Comparison of ENCODE assay signal across 10 cellular contexts in genomic region chr19:2040647-2041435, GRCh38. TPM values are rescaled to one million over a fixed set of nuclear protein-coding genes. Genes with fewer than 3 reads are reported as not detected.
DNase-seq lines count a peak whose midpoint lies in the region; ATAC-seq, FAIRE-seq and TF ChIP-seq lines count a peak whose summit lies in the region.
"Had no signal": no experiment of that assay in that cellular context is flagged by ENCODE, and none has a peak within 500 bp of the region (broad histone marks: within the 10 kb centered on the region; RNA-seq: fewer than 3 reads in every experiment).

No MANE protein-coding gene starts in this region.

- H3K9me3 ChIP-seq in keratinocyte (ENCODE audit: control insufficient read depth, low read depth, low read length) (no peaks in the 10 kb centered on the region), subcutaneous abdominal adipose tissue (ENCODE audit: control insufficient read depth in 5 of 5, low read length in 5 of 5) (peaks cover 0 to 4% (median 1%) of the 10 kb centered on the region in 5 donors), HAP-1 (no peaks in the 10 kb centered on the region)

- no peaks in the 10 kb centered on the region for H3K79me2 ChIP-seq in keratinocyte (ENCODE audit: control insufficient read depth, insufficient read depth, low read length)

- peak overlapping the region; percentile 90 for H3K27ac Mint-ChIP-seq in T-helper 1 cell treated with Interleukin-12 subunit alpha and Interleukin-12 subunit beta and Interleukin-4 antibody, amounts not matched to agents 30 μg/mL and 1 μg/mL, for 36 hours
- peak overlapping the region; percentile 86 to 93 for H3K27ac Mint-ChIP-seq in activated naive CD4-positive, alpha-beta T cell treated with anti-CD3 and anti-CD28 coated beads, Interleukin-2, amount 50 U/mL, for 72 hours

- H3K4me3 ChIP-seq in keratinocyte (ENCODE audit: control insufficient read depth in 2 of 3, extremely low read depth in 1 of 3, insufficient read depth in 2 of 3, low read depth in 1 of 3, low read length in 3 of 3) (no peak overlapping the region), subcutaneous abdominal adipose tissue (ENCODE audit: low read depth in 1 of 5, low read length in 5 of 5) (no peak overlapping the region), HAP-1 (no peak overlapping the region)
- H3K4me3 ChIP-seq: PC-9 had no signal

- in situ Hi-C loops in HAP-1 (cut with MboI; ENCODE audit: low sequenced_read_pairs): no loop called here

- H4K20me1 ChIP-seq in keratinocyte (ENCODE audit: control insufficient read depth, extremely low read depth, insufficient read depth, low read length): peaks cover 6% of the 10 kb centered on the region

- TF ChIP-seq CTCF in keratinocyte (optimal IDR thresholded peaks at IDR 0.05 in 1 of 3, IDR thresholded peaks at IDR 0.05 in 1 of 3, conservative IDR thresholded peaks at IDR 0.05 in 1 of 3; ENCODE audit: extremely low read depth in 1 of 3, insufficient read depth in 2 of 3, low read length in 3 of 3): no peak

- H3K4me1 ChIP-seq in keratinocyte (ENCODE audit: control insufficient read depth, extremely low read depth, insufficient read depth, low read length) (peaks cover 17% of the 10 kb centered on the region), subcutaneous abdominal adipose tissue (ENCODE audit: control insufficient read depth in 5 of 5, insufficient read depth in 5 of 5, low read length in 5 of 5) (peaks cover 2 to 55% (median 52%) of the 10 kb centered on the region in 5 donors), HAP-1 (peaks cover 12% of the 10 kb centered on the region)

- dilution Hi-C loops in keratinocyte (cut with MboI; ENCODE audit: extremely low pct_ligation_motif_present, low sequenced_read_pairs): no loop called here

- intact Hi-C loops in posterior vena cava (cut with DNase I): no loop called here

- no peak for FAIRE-seq in keratinocyte (lab: Jason Lieb, UNC)
- FAIRE-seq: A204.1 had no signal

- no peak overlapping the region for H3K4me2 ChIP-seq in keratinocyte (ENCODE audit: control insufficient read depth, extremely low read depth, insufficient read depth, low read depth, low read length)
- H3K4me2 ChIP-seq: PC-9 had no signal

- no peaks in the 10 kb centered on the region for H3K9me3 Mint-ChIP-seq in T-helper 1 cell treated with Interleukin-12 subunit alpha and Interleukin-12 subunit beta and Interleukin-4 antibody, amounts not matched to agents 30 μg/mL and 1 μg/mL, for 36 hours
- no peaks in the 10 kb centered on the region for H3K9me3 Mint-ChIP-seq in activated naive CD4-positive, alpha-beta T cell treated with anti-CD3 and anti-CD28 coated beads, Interleukin-2, amount 50 U/mL, for 72 hours

- no peaks in the 10 kb centered on the region for H3K9me1 ChIP-seq in keratinocyte (ENCODE audit: control insufficient read depth, extremely low read depth, insufficient read depth, low read length)

- ATAC-seq in activated naive CD4-positive, alpha-beta T cell treated with anti-CD3 and anti-CD28 coated beads, Interleukin-2, amount 50 U/mL, for 72 hours: no peak

- no peak overlapping the region for H2AFZ ChIP-seq in keratinocyte (ENCODE audit: control insufficient read depth, low read length)
- H2AFZ ChIP-seq: PC-9 had no signal

- H3K4me3 Mint-ChIP-seq in T-helper 1 cell treated with Interleukin-12 subunit alpha and Interleukin-12 subunit beta and Interleukin-4 antibody, amounts not matched to agents 30 μg/mL and 1 μg/mL, for 36 hours: peak overlapping the region; percentile 10

- H3K36me3 ChIP-seq in keratinocyte (ENCODE audit: control insufficient read depth in 2 of 2, extremely low read depth in 1 of 2, insufficient read depth in 2 of 2, low read length in 2 of 2) (peaks cover 35 to 48% of the 10 kb centered on the region in 2 experiments), subcutaneous abdominal adipose tissue (ENCODE audit: control insufficient read depth in 5 of 5, insufficient read depth in 5 of 5, low read length in 5 of 5) (peaks cover 0 to 72% (median 63%) of the 10 kb centered on the region in 5 donors), HAP-1 (replicated peaks) (peaks cover 40% of the 10 kb centered on the region)

- H3K9ac ChIP-seq in keratinocyte (ENCODE audit: control insufficient read depth, extremely low read depth, insufficient read depth, low read length): peak overlapping the region; percentile 80
- peak overlapping the region in 2 of 5 donors; percentile 62 to 65 for H3K9ac ChIP-seq in subcutaneous abdominal adipose tissue (ENCODE audit: low read length in 5 of 5)

- H3K4me1 Mint-ChIP-seq in T-helper 1 cell treated with Interleukin-12 subunit alpha and Interleukin-12 subunit beta and Interleukin-4 antibody, amounts not matched to agents 30 μg/mL and 1 μg/mL, for 36 hours (ENCODE audit: low read depth): peaks cover 12% of the 10 kb centered on the region

- no peak for DNase-seq in T-helper 1 cell
- DNase-seq in activated naive CD4-positive, alpha-beta T cell treated with anti-CD3 and anti-CD28 coated beads, Interleukin-2, amount 50 U/mL, for 72 hours (ENCODE audit: low spot score in 2 of 2): no peak
- no peak for DNase-seq in keratinocyte (ENCODE audit: low read depth, low spot score)
- no peak for DNase-seq in HAP-1 (ENCODE audit: low spot score in 2 of 2)
- DNase-seq in stimulated activated CD4-positive, alpha-beta T cell treated with anti-CD3 and anti-CD28 coated beads, Interleukin-4, amount 100 ng/mL, for 4 hours: no peak
- DNase-seq in posterior vena cava (ENCODE audit: low spot score): no peak
- DNase-seq: PC-9 had no signal

- H3K27me3 ChIP-seq in keratinocyte (ENCODE audit: control insufficient read depth, extremely low read depth, insufficient read depth, low read length) (no peaks in the 10 kb centered on the region), subcutaneous abdominal adipose tissue (ENCODE audit: control insufficient read depth in 5 of 5, insufficient read depth in 4 of 5, low read length in 5 of 5) (no peaks in the 10 kb centered on the region), HAP-1 (ENCODE audit: low read depth) (no peaks in the 10 kb centered on the region)

- H3K27ac ChIP-seq in keratinocyte (ENCODE audit: control insufficient read depth, insufficient read depth, low read length) (peak overlapping the region; percentile 88), subcutaneous abdominal adipose tissue (ENCODE audit: low read depth, low read length) (peak overlapping the region; percentile 91)
- H3K27ac ChIP-seq: PC-9 had no signal

- peaks cover 15% of the 10 kb centered on the region for H3K36me3 Mint-ChIP-seq in T-helper 1 cell treated with Interleukin-12 subunit alpha and Interleukin-12 subunit beta and Interleukin-4 antibody, amounts not matched to agents 30 μg/mL and 1 μg/mL, for 36 hours (ENCODE audit: low read depth)
- peaks cover 4 to 12% of the 10 kb centered on the region in 2 donors for H3K36me3 Mint-ChIP-seq in activated naive CD4-positive, alpha-beta T cell treated with anti-CD3 and anti-CD28 coated beads, Interleukin-2, amount 50 U/mL, for 72 hours

- no peaks in the 10 kb centered on the region for H3K27me3 Mint-ChIP-seq in T-helper 1 cell treated with Interleukin-12 subunit alpha and Interleukin-12 subunit beta and Interleukin-4 antibody, amounts not matched to agents 30 μg/mL and 1 μg/mL, for 36 hours (ENCODE audit: low read depth)

RNA-seq across cellular contexts. Expression of gene MKNK2, which starts 10.2 kb away (rescaled TPM):
- total RNA-seq in activated naive CD4-positive, alpha-beta T cell treated with anti-CD3 and anti-CD28 coated beads, Interleukin-2, amount 50 U/mL, for 72 hours: 100 to 1,000 TPM; 211 to 261 TPM
- polyA plus RNA-seq in keratinocyte: 64.0 to 113 TPM (median 88.3 TPM) in 3 replicates
- 155 TPM for polyA plus RNA-seq in keratinocyte (2011; ENCODE audit: low read depth)
- 54.2 and 95.8 TPM in 2 replicates for polyA plus RNA-seq in keratinocyte (2011; cell fraction: cytosol; rRNA removed)
- polyA plus RNA-seq in keratinocyte (2011; cell fraction: nucleus; rRNA removed): 87.3 and 99.2 TPM in 2 replicates
- 101 and 231 TPM in 2 replicates for polyA plus RNA-seq in keratinocyte (2012; ENCODE audit: low replicate concordance)
- 111 to 139 TPM (median 130 TPM) in 3 replicates for polyA minus RNA-seq in keratinocyte
- 391 TPM for polyA minus RNA-seq in keratinocyte (2011; cell fraction: cytosol; rRNA and poly(A)+ RNA removed)
- 86.2 and 87.5 TPM in 2 replicates for polyA minus RNA-seq in keratinocyte (2011; cell fraction: nucleus; rRNA and poly(A)+ RNA removed)
- 100 to 1,000 TPM in 1 of 2 donors, 10 to 100 TPM in 1; 99.6 to 126 TPM for total RNA-seq in posterior vena cava

RNA-seq across cellular contexts. Expression of gene BTBD2, which starts 25.3 kb away (rescaled TPM):
- total RNA-seq in activated naive CD4-positive, alpha-beta T cell treated with anti-CD3 and anti-CD28 coated beads, Interleukin-2, amount 50 U/mL, for 72 hours: 10 to 100 TPM; 24.6 to 60.8 TPM
- polyA plus RNA-seq in keratinocyte: 19.2 to 24.7 TPM (median 22.3 TPM) in 3 replicates
- 8.6 TPM for polyA plus RNA-seq in keratinocyte (2011; ENCODE audit: low read depth)
- polyA plus RNA-seq in keratinocyte (2011; cell fraction: cytosol; rRNA removed): 11.0 and 32.9 TPM in 2 replicates
- polyA plus RNA-seq in keratinocyte (2011; cell fraction: nucleus; rRNA removed): 14.9 and 23.3 TPM in 2 replicates
- 25.2 and 57.3 TPM in 2 replicates for polyA plus RNA-seq in keratinocyte (2012; ENCODE audit: low replicate concordance)
- polyA minus RNA-seq in keratinocyte: 17.0 to 54.3 TPM (median 18.8 TPM) in 3 replicates
- polyA minus RNA-seq in keratinocyte (2011; cell fraction: cytosol; rRNA and poly(A)+ RNA removed): 68.1 TPM
- polyA minus RNA-seq in keratinocyte (2011; cell fraction: nucleus; rRNA and poly(A)+ RNA removed): 18.3 and 19.4 TPM in 2 replicates
- 10 to 100 TPM; 44.6 to 52.1 TPM for total RNA-seq in posterior vena cava

RNA-seq across cellular contexts. Expression of gene MOB3A, which starts 55.3 kb away (rescaled TPM):
- 100 to 1,000 TPM in 1 of 2 donors, 10 to 100 TPM in 1; 91.8 to 183 TPM for total RNA-seq in activated naive CD4-positive, alpha-beta T cell treated with anti-CD3 and anti-CD28 coated beads, Interleukin-2, amount 50 U/mL, for 72 hours
- 24.1 to 61.8 TPM (median 34.2 TPM) in 3 replicates for polyA plus RNA-seq in keratinocyte
- 8.6 TPM for polyA plus RNA-seq in keratinocyte (2011; ENCODE audit: low read depth)
- polyA plus RNA-seq in keratinocyte (2011; cell fraction: cytosol; rRNA removed): 35.7 and 45.2 TPM in 2 replicates
- 44.3 and 61.8 TPM in 2 replicates for polyA plus RNA-seq in keratinocyte (2011; cell fraction: nucleus; rRNA removed)
- polyA plus RNA-seq in keratinocyte (2012; ENCODE audit: low replicate concordance): 20.9 and 52.4 TPM in 2 replicates
- 57.5 to 202 TPM (median 64.4 TPM) in 3 replicates for polyA minus RNA-seq in keratinocyte
- 125 TPM for polyA minus RNA-seq in keratinocyte (2011; cell fraction: cytosol; rRNA and poly(A)+ RNA removed)
- 30.7 and 47.2 TPM in 2 replicates for polyA minus RNA-seq in keratinocyte (2011; cell fraction: nucleus; rRNA and poly(A)+ RNA removed)
- total RNA-seq in posterior vena cava: 10 to 100 TPM; 55.8 to 57.1 TPM

RNA-seq across cellular contexts. Expression of gene IZUMO4, which starts 55.9 kb away (rescaled TPM):
- 100 to 1,000 TPM in 1 of 2 donors, 10 to 100 TPM in 1; 29.7 to 105 TPM for total RNA-seq in activated naive CD4-positive, alpha-beta T cell treated with anti-CD3 and anti-CD28 coated beads, Interleukin-2, amount 50 U/mL, for 72 hours
- 6.0 to 14.9 TPM (median 6.7 TPM) in 3 replicates for polyA plus RNA-seq in keratinocyte
- 1.8 TPM for polyA plus RNA-seq in keratinocyte (2011; ENCODE audit: low read depth)
- polyA plus RNA-seq in keratinocyte (2011; cell fraction: cytosol; rRNA removed): 3.4 and 6.7 TPM in 2 replicates
- polyA plus RNA-seq in keratinocyte (2011; cell fraction: nucleus; rRNA removed): 23.2 and 33.2 TPM in 2 replicates
- 6.3 and 7.6 TPM in 2 replicates for polyA plus RNA-seq in keratinocyte (2012; ENCODE audit: low replicate concordance)
- polyA minus RNA-seq in keratinocyte: 5.0 to 8.4 TPM (median 7.2 TPM) in 3 replicates
- 3.5 TPM for polyA minus RNA-seq in keratinocyte (2011; cell fraction: cytosol; rRNA and poly(A)+ RNA removed)
- 1.6 and 3.3 TPM in 2 replicates for polyA minus RNA-seq in keratinocyte (2011; cell fraction: nucleus; rRNA and poly(A)+ RNA removed)
- 1 to 10 TPM in 1 of 2 donors, under 1 TPM in 1; 0.90 to 2.4 TPM for total RNA-seq in posterior vena cava
